15 cellular contexts compared by ENCODE assay signal in the genomic region with DNA sequence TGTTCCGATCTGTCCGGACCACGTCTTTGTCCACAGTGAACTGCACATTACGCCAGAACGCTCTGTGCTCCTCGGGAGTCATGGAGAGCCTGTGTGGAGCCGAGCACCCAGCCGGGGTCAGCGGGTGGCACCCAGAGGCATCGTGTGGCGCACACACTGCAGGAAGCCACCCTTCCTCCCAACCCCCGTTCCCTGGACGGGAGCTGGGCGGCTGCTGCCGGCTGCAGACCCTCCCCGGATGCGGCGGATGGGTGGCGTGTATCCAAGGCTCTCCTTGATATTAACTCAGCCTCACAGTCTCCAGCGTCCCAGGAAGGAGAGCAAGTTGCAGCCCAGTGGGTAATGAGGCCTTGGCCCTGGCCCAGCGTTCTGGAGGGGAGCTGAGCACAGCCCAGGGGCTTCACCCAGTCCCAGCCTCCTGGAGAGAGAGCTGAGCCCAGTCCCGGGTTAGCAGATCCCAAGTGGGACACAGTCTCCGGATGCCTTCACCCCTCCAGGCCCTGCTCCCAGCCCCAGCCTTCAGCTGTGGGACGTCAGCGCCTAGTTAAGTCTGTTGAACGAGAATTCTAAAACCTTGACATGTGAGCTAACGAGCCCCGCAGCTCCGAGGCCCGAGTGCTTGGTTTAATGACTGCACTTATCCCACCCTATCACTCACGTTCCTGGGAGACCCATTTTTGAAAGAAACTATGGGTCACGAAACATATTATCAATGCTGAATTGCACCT.
A peak's percentile ranks its signal among the peaks of the same experiment; 100 is the strongest.
DNase-seq lines count a peak whose midpoint lies in the region; ATAC-seq and TF ChIP-seq lines count a peak whose summit lies in the region.
"Had no signal": no experiment of that assay in that cellular context is flagged by ENCODE, and none has a peak within 500 bp of the region (broad histone marks: within the 10 kb centered on the region; RNA-seq: fewer than 3 reads in every experiment).

No MANE protein-coding gene starts in this region.

- H3K9me3 ChIP-seq in HUES64 (ENCODE audit: insufficient read depth, low read depth, low read length) (no peaks in the 10 kb centered on the region), neural cell (ENCODE audit: low read length) (no peaks in the 10 kb centered on the region)
- H3K9me3 ChIP-seq: stomach had no signal

- H3K4me3 ChIP-seq in HUES64 (ENCODE audit: low read length) (peak overlapping the region; percentile 39), neural cell (ENCODE audit: low read length) (peak overlapping the region; percentile 62)
- H3K4me3 ChIP-seq: stomach had no signal

- no peak overlapping the region for H3K4me3 Mint-ChIP-seq in stimulated activated memory B cell treated with anti-CD40 and anti-IgM and Interleukin-4, amounts not matched to agents 10 μg/mL and 1 μg/mL and 100 μg/mL, for 72 hours
- H3K4me3 Mint-ChIP-seq: B cell had no signal

- WGBS in HUES64: 57% methylated on average over 32 of the region's 32 CpGs

- TF ChIP-seq EP300 in neural cell (conservative IDR thresholded peaks at IDR 0.05; ENCODE audit: poor library complexity, severe bottlenecking): peak; percentile 81

- no peak overlapping the region for H2AFZ ChIP-seq in neural cell (ENCODE audit: low read depth, low read length)

- ATAC-seq in GM19395 (IDR thresholded peaks at IDR 0.05; ENCODE audit: unreplicated experiment): no peak
- no peak for ATAC-seq in stimulated activated memory B cell treated with anti-CD40 and anti-IgM and Interleukin-4, amounts not matched to agents 10 μg/mL and 1 μg/mL and 100 μg/mL, for 72 hours

- H3K27ac ChIP-seq in HUES64 (ENCODE audit: low read depth, low read length) (peak overlapping the region; percentile 100; the same call in 1 of the 2 replicates), neural cell (ENCODE audit: low read length) (peak overlapping the region; percentile 87)

- H4K20me1 ChIP-seq in neural cell (ENCODE audit: insufficient read depth): no peaks in the 10 kb centered on the region

- no peaks in the 10 kb centered on the region for H3K79me2 ChIP-seq in neural cell (replicated peaks; ENCODE audit: insufficient read depth, low read length)

- H3K4me1 ChIP-seq in HUES64 (ENCODE audit: insufficient read depth, low read length): peaks cover 49% of the 10 kb centered on the region

- no peak for TF ChIP-seq CTCF in neural cell (IDR thresholded peaks at IDR 0.05; ENCODE audit: poor library complexity, severe bottlenecking)

- TF ChIP-seq RAD21 in neural cell (conservative IDR thresholded peaks at IDR 0.05): no peak

- H3K27ac Mint-ChIP-seq in stimulated activated memory B cell treated with anti-CD40 and anti-IgM and Interleukin-4, amounts not matched to agents 10 μg/mL and 1 μg/mL and 100 μg/mL, for 72 hours: no peak overlapping the region
- H3K27ac Mint-ChIP-seq: B cell had no signal

- no peaks in the 10 kb centered on the region for H3K36me3 Mint-ChIP-seq in stimulated activated memory B cell treated with anti-CD40 and anti-IgM and Interleukin-4, amounts not matched to agents 10 μg/mL and 1 μg/mL and 100 μg/mL, for 72 hours

- peaks cover 18% of the 10 kb centered on the region for H3F3A ChIP-seq in neural cell (ENCODE audit: insufficient read depth, low read length, poor library complexity, severe bottlenecking)

- no peaks in the 10 kb centered on the region for H3K9me3 Mint-ChIP-seq in stimulated activated memory B cell treated with anti-CD40 and anti-IgM and Interleukin-4, amounts not matched to agents 10 μg/mL and 1 μg/mL and 100 μg/mL, for 72 hours

- DNase-seq in ELF-1 (ENCODE audit: low read depth, low spot score) (peak; percentile 53), ecto neural progenitor cell (ENCODE audit: low spot score) (peak; percentile 63), NCI-H446 treated with DMSO at 0.1 percent for 48 hours (lab: John Stamatoyannopoulos, UW) (no peak), DMS153 treated with DMSO at 0.1 percent for 48 hours (lab: John Stamatoyannopoulos, UW; ENCODE audit: unreplicated experiment) (no peak)
- DNase-seq: activated naive CD4-positive, alpha-beta T cell treated with Interleukin-2 at 50 U/mL for 16 hours; effector CD8-positive, alpha-beta T cell; HCEC 1CT; KG1; NCI-H1417; stomach had no signal

- peak overlapping the region; percentile 54 for H3K4me2 ChIP-seq in neural cell (ENCODE audit: low read length)

- H3K27me3 ChIP-seq in HUES64 (ENCODE audit: insufficient read depth, low read length): peaks cover 4% of the 10 kb centered on the region; the same call in 1 of the 2 replicates
- no peaks in the 10 kb centered on the region for H3K27me3 ChIP-seq in neural cell (ENCODE audit: insufficient read depth, low read depth, low read length)
- H3K27me3 ChIP-seq: stomach had no signal

- no peaks in the 10 kb centered on the region for H3K27me3 Mint-ChIP-seq in stimulated activated memory B cell treated with anti-CD40 and anti-IgM and Interleukin-4, amounts not matched to agents 10 μg/mL and 1 μg/mL and 100 μg/mL, for 72 hours
- H3K27me3 Mint-ChIP-seq: B cell had no signal

- peak overlapping the region; percentile 46; the same call in 1 of the 2 replicates for H3K9ac ChIP-seq in HUES64 (ENCODE audit: low read depth, low read length)
- H3K9ac ChIP-seq in neural cell (ENCODE audit: low read length): peak overlapping the region; percentile 73

- H3K4me1 Mint-ChIP-seq in stimulated activated memory B cell treated with anti-CD40 and anti-IgM and Interleukin-4, amounts not matched to agents 10 μg/mL and 1 μg/mL and 100 μg/mL, for 72 hours: peaks cover 25% of the 10 kb centered on the region

- H3K36me3 ChIP-seq in HUES64 (ENCODE audit: insufficient read depth, low read length) (peaks cover 35% of the 10 kb centered on the region), neural cell (ENCODE audit: insufficient read depth, low read length) (no peaks in the 10 kb centered on the region)

- no peaks in the 10 kb centered on the region for H3K9me2 ChIP-seq in neural cell (ENCODE audit: insufficient read depth, low read length)

TF ChIP-seq in neural cell, 6 proteins besides CTCF, POLR2A, EP300 and RAD21:
- TF ChIP-seq MXI1 (conservative IDR thresholded peaks at IDR 0.05; ENCODE audit: poor library complexity, severe bottlenecking) (no peak), TAF1 (IDR thresholded peaks at IDR 0.05; ENCODE audit: low read depth) (no peak), SMC3 (conservative IDR thresholded peaks at IDR 0.05; ENCODE audit: poor library complexity) (no peak), EZH2 (IDR thresholded peaks at IDR 0.05; ENCODE audit: borderline replicate concordance, insufficient read depth, low read length, poor library complexity, severe bottlenecking) (no peak), POLR2AphosphoS5 (IDR thresholded peaks at IDR 0.05) (peak; percentile 96)
- TF ChIP-seq, protein P1, sequence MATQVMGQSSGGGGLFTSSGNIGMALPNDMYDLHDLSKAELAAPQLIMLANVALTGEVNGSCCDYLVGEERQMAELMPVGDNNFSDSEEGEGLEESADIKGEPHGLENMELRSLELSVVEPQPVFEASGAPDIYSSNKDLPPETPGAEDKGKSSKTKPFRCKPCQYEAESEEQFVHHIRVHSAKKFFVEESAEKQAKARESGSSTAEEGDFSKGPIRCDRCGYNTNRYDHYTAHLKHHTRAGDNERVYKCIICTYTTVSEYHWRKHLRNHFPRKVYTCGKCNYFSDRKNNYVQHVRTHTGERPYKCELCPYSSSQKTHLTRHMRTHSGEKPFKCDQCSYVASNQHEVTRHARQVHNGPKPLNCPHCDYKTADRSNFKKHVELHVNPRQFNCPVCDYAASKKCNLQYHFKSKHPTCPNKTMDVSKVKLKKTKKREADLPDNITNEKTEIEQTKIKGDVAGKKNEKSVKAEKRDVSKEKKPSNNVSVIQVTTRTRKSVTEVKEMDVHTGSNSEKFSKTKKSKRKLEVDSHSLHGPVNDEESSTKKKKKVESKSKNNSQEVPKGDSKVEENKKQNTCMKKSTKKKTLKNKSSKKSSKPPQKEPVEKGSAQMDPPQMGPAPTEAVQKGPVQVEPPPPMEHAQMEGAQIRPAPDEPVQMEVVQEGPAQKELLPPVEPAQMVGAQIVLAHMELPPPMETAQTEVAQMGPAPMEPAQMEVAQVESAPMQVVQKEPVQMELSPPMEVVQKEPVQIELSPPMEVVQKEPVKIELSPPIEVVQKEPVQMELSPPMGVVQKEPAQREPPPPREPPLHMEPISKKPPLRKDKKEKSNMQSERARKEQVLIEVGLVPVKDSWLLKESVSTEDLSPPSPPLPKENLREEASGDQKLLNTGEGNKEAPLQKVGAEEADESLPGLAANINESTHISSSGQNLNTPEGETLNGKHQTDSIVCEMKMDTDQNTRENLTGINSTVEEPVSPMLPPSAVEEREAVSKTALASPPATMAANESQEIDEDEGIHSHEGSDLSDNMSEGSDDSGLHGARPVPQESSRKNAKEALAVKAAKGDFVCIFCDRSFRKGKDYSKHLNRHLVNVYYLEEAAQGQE (IDR thresholded peaks at IDR 0.05; ENCODE audit: borderline replicate concordance): peak; percentile 83
TF ChIP-seq in neural cell: peak in this region for 2.

Comparison
In these comparisons a context has a peak if more than half of its experiments do, and no peak if none do; other contexts are left out.
1. DNase-seq: peak in ELF-1 (single experiment) and ecto neural progenitor cell (single experiment); none in NCI-H446 treated with DMSO at 0.1 percent for 48 hours (single experiment) and DMS153 treated with DMSO at 0.1 percent for 48 hours (single experiment).